Comparison of ENCODE assay signal across 16 cellular contexts in the genomic region with DNA sequence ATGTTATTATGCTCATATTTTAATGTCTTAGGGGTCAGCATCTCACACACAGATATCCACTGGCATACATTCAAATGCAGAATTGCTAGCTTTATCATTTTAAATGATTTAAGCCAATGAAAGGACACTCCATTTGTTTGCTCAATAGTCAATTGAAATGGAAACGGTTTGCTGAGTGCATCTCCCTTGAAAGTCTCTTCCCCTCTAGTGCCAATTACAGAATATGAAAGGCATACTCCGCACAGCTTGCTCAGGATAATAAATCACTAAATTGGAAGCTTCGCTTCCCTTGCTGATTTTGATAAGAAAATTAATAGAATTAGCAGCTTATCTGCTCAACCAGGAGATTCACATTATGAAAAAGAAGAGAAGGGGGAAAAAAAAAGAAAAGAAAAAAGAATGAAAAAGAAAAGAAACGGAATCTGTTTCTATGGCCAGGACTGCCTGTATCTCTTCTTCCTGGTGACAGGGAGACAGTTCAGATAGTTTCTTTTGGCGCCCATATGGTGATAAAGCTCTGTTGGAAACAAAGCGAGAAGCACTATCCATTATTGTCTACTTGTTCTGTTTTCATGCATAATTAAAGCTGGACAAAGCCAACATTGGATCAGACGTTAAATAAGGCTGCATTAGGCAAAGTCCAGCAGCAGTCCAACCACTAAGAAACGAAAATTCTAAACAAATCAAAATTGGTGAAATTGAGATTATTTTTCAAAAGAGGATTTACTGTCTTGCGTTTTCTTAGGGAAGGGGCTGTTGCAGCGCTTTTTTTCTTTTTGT.
DNase-seq lines count a peak whose midpoint lies in the region; ATAC-seq lines count a peak whose summit lies in the region.
"Had no signal": no experiment of that assay in that cellular context is flagged by ENCODE, and none has a peak within 500 bp of the region (broad histone marks: within the 10 kb centered on the region; RNA-seq: fewer than 3 reads in every experiment).

No MANE protein-coding gene starts in this region.

- H3K4me3 ChIP-seq in iPS-20b (ENCODE audit: low read length), result peak overlapping the region; percentile 46; the same call in 1 of the 2 replicates
- H3K4me3 ChIP-seq: colonic mucosa, esophagus squamous epithelium, upper lobe of right lung had no signal

- peaks cover 42% of the 10 kb centered on the region; the same call in 1 of the 2 replicates for H3K4me1 ChIP-seq in iPS-20b (ENCODE audit: insufficient read depth, low read length)
- H3K4me1 ChIP-seq: colonic mucosa, upper lobe of right lung had no signal

- H3K36me3 ChIP-seq in iPS-20b (ENCODE audit: insufficient read depth, low read depth, low read length), result no peaks in the 10 kb centered on the region
- H3K36me3 ChIP-seq: colonic mucosa, esophagus squamous epithelium, upper lobe of right lung had no signal

- ATAC-seq in GM19395 (IDR thresholded peaks at IDR 0.05; ENCODE audit: unreplicated experiment), result no peak
- ATAC-seq: activated T-cell treated with anti-CD3 and anti-CD28 coated beads, Interleukin-2, amount 50 U/mL, for 4 hours; upper lobe of right lung had no signal

- peaks cover 3% of the 10 kb centered on the region for H3K9me3 ChIP-seq in iPS-20b (ENCODE audit: insufficient read depth, low read depth, low read length)
- H3K9me3 ChIP-seq: colonic mucosa, esophagus squamous epithelium, upper lobe of right lung had no signal

- H3K27me3 ChIP-seq in iPS-20b (ENCODE audit: insufficient read depth, low read length), result peaks cover 9% of the 10 kb centered on the region; the same call in 1 of the 2 replicates
- H3K27me3 ChIP-seq: colonic mucosa, esophagus squamous epithelium, upper lobe of right lung had no signal

- H3K27ac ChIP-seq in iPS-20b (ENCODE audit: low read length), result no peak overlapping the region
- H3K27ac ChIP-seq: colonic mucosa, esophagus squamous epithelium, upper lobe of right lung had no signal

- DNase-seq in COR-L47 (lab: John Stamatoyannopoulos, UW) (peak; percentile 83), NCI-H1417 treated with DMSO at 0.1 percent for 48 hours (lab: John Stamatoyannopoulos, UW) (peak; percentile 99), NCI-H69 (lab: John Stamatoyannopoulos, UW) (peak; percentile 95), AML-193 (lab: John Stamatoyannopoulos, UW) (no peak)
- DNase-seq in activated CD4-positive, alpha-beta T cell treated with anti-CD3 and anti-CD28 coated beads, Interleukin-2, amount 50 U/mL, for 4 hours, result no peak
- no peak for DNase-seq in stimulated activated CD4-positive, alpha-beta T cell treated with anti-CD3 and anti-CD28 coated beads, Interleukin-2, amount 100 ng/mL, for 24 hours
- DNase-seq: activated T-cell treated with anti-CD3 and anti-CD28 coated beads, Interleukin-2, amount 50 U/mL, for 4 hours; Calu3; colonic mucosa; esophagus squamous epithelium; mammary epithelial cell; OCI-M1; T-helper 1 cell; upper lobe of right lung had no signal

- H3K9ac ChIP-seq in iPS-20b (ENCODE audit: low read depth, low read length), result no peak overlapping the region

Comparison
In these comparisons a context has a peak if more than half of its experiments do, and no peak if none do; other contexts are left out.
1. DNase-seq: peak in COR-L47 (single experiment), NCI-H1417 treated with DMSO at 0.1 percent for 48 hours (single experiment) and NCI-H69 (single experiment); none in activated CD4-positive, alpha-beta T cell treated with anti-CD3 and anti-CD28 coated beads, Interleukin-2, amount 50 U/mL, for 4 hours (0 of 2), stimulated activated CD4-positive, alpha-beta T cell treated with anti-CD3 and anti-CD28 coated beads, Interleukin-2, amount 100 ng/mL, for 24 hours (0 of 2) and AML-193 (0 of 2).